Comparison of ENCODE assay signal across 40 cellular contexts in the genomic region with DNA sequence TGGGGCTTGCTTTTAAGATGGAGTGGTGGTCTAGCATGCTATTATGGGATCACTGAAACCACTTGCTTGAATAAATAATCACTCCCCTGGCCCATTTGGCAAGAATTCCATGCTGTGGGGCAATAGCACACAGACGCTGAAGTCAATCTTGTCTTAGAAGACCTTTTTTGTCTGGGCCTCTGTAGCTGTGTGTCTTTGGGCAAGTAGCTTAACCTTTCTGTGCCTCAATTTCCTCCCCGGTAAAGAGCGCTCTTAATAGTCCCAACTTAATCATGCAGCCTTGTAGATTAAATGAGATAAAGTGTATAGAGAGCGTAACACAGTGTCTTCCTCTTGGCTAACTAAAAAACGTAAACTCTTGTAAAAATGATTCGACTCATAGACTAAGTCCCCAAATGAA.
"Had no signal": no experiment of that assay in that cellular context is flagged by ENCODE, and none has a peak within 500 bp of the region (broad histone marks: within the 10 kb centered on the region; RNA-seq: fewer than 3 reads in every experiment).

No MANE protein-coding gene starts in this region.

- H3K36me3 Mint-ChIP-seq: activated naive CD4-positive, alpha-beta T cell treated with anti-CD3 and anti-CD28 coated beads, Interleukin-2, amount 10 ng/mL, durations not matched to agents 7 days and 5 days; activated naive CD4-positive, alpha-beta T cell treated with anti-CD3 and anti-CD28 coated beads, Interleukin-2, amount 50 U/mL, for 24 hours; activated naive CD8-positive, alpha-beta T cell; activated naive CD8-positive, alpha-beta T cell treated with anti-CD3 and anti-CD28 coated beads for 36 hours; activated naive CD8-positive, alpha-beta T cell treated with anti-CD3 and anti-CD28 coated beads, Interleukin-2, amount 10 ng/mL, durations not matched to agents 7 days and 5 days; brain had no signal

- ATAC-seq: activated naive CD4-positive, alpha-beta T cell treated with anti-CD3 and anti-CD28 coated beads, Interleukin-2, amount 50 U/mL, for 72 hours; activated naive CD8-positive, alpha-beta T cell treated with anti-CD3 and anti-CD28 coated beads, Interleukin-2, amount 50 U/mL, for 24 hours; activated T-cell treated with anti-CD3 and anti-CD28 coated beads, Interleukin-2, amount 50 U/mL, for 4 hours; activated T-cell treated with anti-CD3 and anti-CD28 coated beads, Interleukin-2, amount 50 U/mL, for 72 hours; activated T-helper 17 cell treated with anti-CD3 and anti-CD28 coated beads, Interleukin-2, amount 50 U/mL, for 72 hours; body of pancreas had no signal

- H3K36me3 ChIP-seq: adrenal gland, ascending aorta, brain microvascular endothelial cell, breast epithelium, cardiac muscle cell had no signal

- H3K4me1 ChIP-seq: adrenal gland, ascending aorta, body of pancreas, breast epithelium had no signal

- H3K9me3 ChIP-seq: adrenal gland, ascending aorta, body of pancreas had no signal

- H3K27ac ChIP-seq: adrenal gland, ascending aorta, body of pancreas, brain microvascular endothelial cell, breast epithelium, cardiac muscle cell had no signal

- H3K4me1 Mint-ChIP-seq: activated naive CD4-positive, alpha-beta T cell treated with anti-CD3 and anti-CD28 coated beads, Interleukin-2, amount 10 ng/mL, durations not matched to agents 7 days and 5 days; activated naive CD4-positive, alpha-beta T cell treated with anti-CD3 and anti-CD28 coated beads, Interleukin-2, amount 50 U/mL, for 24 hours; activated naive CD8-positive, alpha-beta T cell treated with anti-CD3 and anti-CD28 coated beads for 36 hours; activated naive CD8-positive, alpha-beta T cell treated with anti-CD3 and anti-CD28 coated beads, Interleukin-2, amount 10 ng/mL, durations not matched to agents 7 days and 5 days; activated naive CD8-positive, alpha-beta T cell treated with anti-CD3 and anti-CD28 coated beads, Interleukin-2, amount 50 U/mL, for 24 hours; activated T-helper 17 cell treated with anti-CD3 and anti-CD28 coated beads, Interleukin-2, amount 50 U/mL, for 72 hours; central memory CD8-positive, alpha-beta T cell had no signal

- FAIRE-seq: astrocyte, bronchial epithelial cell had no signal

- H3K4me3 ChIP-seq: adrenal gland, ascending aorta, body of pancreas, breast epithelium, cardiac muscle cell had no signal

- H3K9me3 Mint-ChIP-seq: activated naive CD4-positive, alpha-beta T cell treated with anti-CD3 and anti-CD28 coated beads for 36 hours; activated naive CD4-positive, alpha-beta T cell treated with anti-CD3 and anti-CD28 coated beads, Interleukin-2, amount 10 ng/mL, durations not matched to agents 7 days and 5 days; activated naive CD8-positive, alpha-beta T cell treated with anti-CD3 and anti-CD28 coated beads, Interleukin-2, amount 10 ng/mL, durations not matched to agents 7 days and 5 days; activated naive CD8-positive, alpha-beta T cell treated with anti-CD3 and anti-CD28 coated beads, Interleukin-2, amount 50 U/mL, for 24 hours; activated T-cell treated with anti-CD3 and anti-CD28 coated beads, Interleukin-2, amount 50 U/mL, for 24 hours; activated T-cell treated with anti-CD3 and anti-CD28 coated beads, Interleukin-2, amount 50 U/mL, for 72 hours; activated T-helper 1 cell treated with anti-CD3 and anti-CD28 coated beads, Interleukin-12 subunit alpha, Interleukin-12 subunit beta, Interleukin-2, Interleukin-4 antibody, amounts not matched to agents 30 ng/mL and 10 ng/mL and 1 ng/mL, durations not matched to agents 14 hours and 24 hours and 36 hours; activated T-helper 17 cell treated with anti-CD3 and anti-CD28 coated beads, Interleukin-2, amount 50 U/mL, for 72 hours; activated T-helper 2 cell treated with anti-CD3 and anti-CD28 coated beads, Interferon-gamma antibody, Interleukin-2, Interleukin-4, amounts not matched to agents 10 μg/mL and 5 μg/mL and 100 μg/mL, durations not matched to agents 14 hours and 24 hours and 36 hours; central memory CD8-positive, alpha-beta T cell had no signal

- H3K27ac Mint-ChIP-seq: activated naive CD4-positive, alpha-beta T cell treated with anti-CD3 and anti-CD28 coated beads for 36 hours; activated naive CD4-positive, alpha-beta T cell treated with anti-CD3 and anti-CD28 coated beads, Interleukin-2, amount 10 ng/mL, durations not matched to agents 7 days and 5 days; activated naive CD4-positive, alpha-beta T cell treated with anti-CD3 and anti-CD28 coated beads, Interleukin-2, amount 50 U/mL, for 24 hours; activated naive CD4-positive, alpha-beta T cell treated with anti-CD3 and anti-CD28 coated beads, Interleukin-2, amount 50 U/mL, for 72 hours; activated naive CD8-positive, alpha-beta T cell; activated naive CD8-positive, alpha-beta T cell treated with anti-CD3 and anti-CD28 coated beads for 36 hours; activated naive CD8-positive, alpha-beta T cell treated with anti-CD3 and anti-CD28 coated beads, Interleukin-2, amount 10 ng/mL, durations not matched to agents 7 days and 5 days; activated naive CD8-positive, alpha-beta T cell treated with anti-CD3 and anti-CD28 coated beads, Interleukin-2, amount 50 U/mL, for 24 hours; activated T-cell treated with anti-CD3 and anti-CD28 coated beads, Interleukin-2, amount 50 U/mL, for 24 hours; activated T-cell treated with anti-CD3 and anti-CD28 coated beads, Interleukin-2, amount 50 U/mL, for 72 hours; activated T-helper 1 cell treated with anti-CD3 and anti-CD28 coated beads, Interleukin-12 subunit alpha, Interleukin-12 subunit beta, Interleukin-2, Interleukin-4 antibody, amounts not matched to agents 30 ng/mL and 10 ng/mL and 1 ng/mL, durations not matched to agents 14 hours and 24 hours and 36 hours; activated T-helper 17 cell treated with anti-CD3 and anti-CD28 coated beads, Interleukin-2, amount 50 U/mL, for 72 hours; activated T-helper 2 cell treated with anti-CD3 and anti-CD28 coated beads, Interferon-gamma antibody, Interleukin-2, Interleukin-4, amounts not matched to agents 10 μg/mL and 5 μg/mL and 100 μg/mL, durations not matched to agents 14 hours and 24 hours and 36 hours; brain had no signal

- H3K27me3 Mint-ChIP-seq: activated naive CD4-positive, alpha-beta T cell treated with anti-CD3 and anti-CD28 coated beads, Interleukin-2, amount 10 ng/mL, durations not matched to agents 7 days and 5 days; activated naive CD4-positive, alpha-beta T cell treated with anti-CD3 and anti-CD28 coated beads, Interleukin-2, amount 50 U/mL, for 24 hours; activated naive CD8-positive, alpha-beta T cell treated with anti-CD3 and anti-CD28 coated beads, Interleukin-2, amount 10 ng/mL, durations not matched to agents 7 days and 5 days; brain had no signal

- H3K4me3 Mint-ChIP-seq: activated naive CD4-positive, alpha-beta T cell treated with anti-CD3 and anti-CD28 coated beads for 36 hours; activated naive CD4-positive, alpha-beta T cell treated with anti-CD3 and anti-CD28 coated beads, Interleukin-2, amount 10 ng/mL, durations not matched to agents 7 days and 5 days; activated naive CD4-positive, alpha-beta T cell treated with anti-CD3 and anti-CD28 coated beads, Interleukin-2, amount 50 U/mL, for 24 hours; activated naive CD8-positive, alpha-beta T cell; activated naive CD8-positive, alpha-beta T cell treated with anti-CD3 and anti-CD28 coated beads for 36 hours; activated naive CD8-positive, alpha-beta T cell treated with anti-CD3 and anti-CD28 coated beads, Interleukin-2, amount 10 ng/mL, durations not matched to agents 7 days and 5 days; activated naive CD8-positive, alpha-beta T cell treated with anti-CD3 and anti-CD28 coated beads, Interleukin-2, amount 50 U/mL, for 24 hours; activated T-cell treated with anti-CD3 and anti-CD28 coated beads, Interleukin-2, amount 50 U/mL, for 24 hours; activated T-cell treated with anti-CD3 and anti-CD28 coated beads, Interleukin-2, amount 50 U/mL, for 4 hours; activated T-cell treated with anti-CD3 and anti-CD28 coated beads, Interleukin-2, amount 50 U/mL, for 72 hours; activated T-helper 1 cell treated with anti-CD3 and anti-CD28 coated beads, Interleukin-12 subunit alpha, Interleukin-12 subunit beta, Interleukin-2, Interleukin-4 antibody, amounts not matched to agents 30 ng/mL and 10 ng/mL and 1 ng/mL, durations not matched to agents 14 hours and 24 hours and 36 hours; activated T-helper 17 cell treated with anti-CD3 and anti-CD28 coated beads, Interleukin-2, amount 50 U/mL, for 72 hours; brain; central memory CD8-positive, alpha-beta T cell had no signal

- DNase-seq: activated effector memory CD4-positive, alpha-beta T cell treated with anti-CD3 and anti-CD28 coated beads, Interleukin-2, amount 50 U/mL, for 16 hours; activated effector memory CD4-positive, alpha-beta T cell treated with Interleukin-2 at 50 U/mL for 16 hours; activated gamma-delta T cell; activated gamma-delta T cell treated with Interleukin-2 at 50 U/mL for 16 hours; activated naive CD4-positive, alpha-beta T cell; activated naive CD4-positive, alpha-beta T cell treated with anti-CD3 and anti-CD28 coated beads for 36 hours; activated naive CD4-positive, alpha-beta T cell treated with anti-CD3 and anti-CD28 coated beads, Interleukin-2, amount 10 ng/mL, durations not matched to agents 7 days and 5 days; activated naive CD4-positive, alpha-beta T cell treated with anti-CD3 and anti-CD28 coated beads, Interleukin-2, amount 50 U/mL, for 16 hours; activated naive CD4-positive, alpha-beta T cell treated with Interleukin-2 at 50 U/mL for 16 hours; activated naive CD8-positive, alpha-beta T cell treated with anti-CD3 and anti-CD28 coated beads for 36 hours; activated naive CD8-positive, alpha-beta T cell treated with anti-CD3 and anti-CD28 coated beads, Interleukin-2, amount 10 ng/mL, durations not matched to agents 7 days and 5 days; activated naive CD8-positive, alpha-beta T cell treated with anti-CD3 and anti-CD28 coated beads, Interleukin-2, amount 50 U/mL, for 24 hours; activated T-cell treated with anti-CD3 and anti-CD28 coated beads, Interleukin-2, amount 50 U/mL, for 1 hour; activated T-cell treated with anti-CD3 and anti-CD28 coated beads, Interleukin-2, amount 50 U/mL, for 24 hours; activated T-cell treated with anti-CD3 and anti-CD28 coated beads, Interleukin-2, amount 50 U/mL, for 4 hours; activated T-cell treated with anti-CD3 and anti-CD28 coated beads, Interleukin-2, amount 50 U/mL, for 48 hours; activated T-cell treated with anti-CD3 and anti-CD28 coated beads, Interleukin-2, amount 50 U/mL, for 72 hours; adrenal gland; amniotic stem cell; amygdala; anterior cingulate cortex; aorta; body of pancreas; brain microvascular endothelial cell; caudate nucleus; central memory CD4-positive, alpha-beta T cell; cerebellar nuclear complex had no signal

- H3K27me3 ChIP-seq: ascending aorta, body of pancreas, brain microvascular endothelial cell had no signal
